Comparison of ENCODE assay signal across 21 cellular contexts in the genomic region with DNA sequence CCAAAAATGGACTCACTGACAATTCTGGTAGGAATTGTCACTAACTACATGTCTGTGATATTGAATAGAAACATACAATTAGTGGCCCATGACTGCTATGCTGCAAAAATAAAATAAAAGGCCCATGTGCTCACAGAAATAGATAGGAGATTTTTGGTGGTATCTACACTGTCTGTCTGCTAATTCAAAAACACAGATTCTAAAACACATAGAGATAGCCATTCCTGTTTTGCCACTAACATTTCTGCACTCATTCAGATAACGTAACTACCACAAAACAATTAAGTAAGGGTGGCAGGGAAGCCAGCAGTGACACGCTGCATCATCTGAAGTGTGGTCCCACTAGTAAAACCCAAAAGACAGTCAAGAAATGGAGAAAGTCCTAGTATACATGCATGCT.
"Had no signal": no experiment of that assay in that cellular context is flagged by ENCODE, and none has a peak within 500 bp of the region (broad histone marks: within the 10 kb centered on the region; RNA-seq: fewer than 3 reads in every experiment).

No MANE protein-coding gene starts in this region.

- H3K9ac ChIP-seq: KMS-11 had no signal

- H3K27me3 ChIP-seq: SJSA1 had no signal

- H3K4me1 ChIP-seq: SJSA1 had no signal

- H3K27ac ChIP-seq: KMS-11, RWPE1, SJSA1, SK-N-MC had no signal

- H3K36me3 ChIP-seq: SJSA1 had no signal

- H3K4me3 ChIP-seq: SJSA1, SK-N-MC had no signal

- H3K4me2 ChIP-seq: KMS-11 had no signal

- H3K9me3 ChIP-seq: SJSA1 had no signal

- DNase-seq: IMR-90, Kasumi-1, MM.1S, NCI-H1092 treated with DMSO at 0.1 percent for 48 hours, NCI-H1436, NCI-H187, NCI-H2029, NCI-H2081 treated with DMSO at 0.1 percent for 48 hours, NCI-H2171, NCI-H226, NCI-H446, NCI-H510A, NCI-H524 treated with DMSO at 0.1 percent for 48 hours, NCI-H69, NCI-H774, PC-3, SIG-M5 had no signal
